Comparison of ENCODE assay signal across 9 cellular contexts in genomic region chr3:25532763-25533162, GRCh38.
DNase-seq lines count a peak whose midpoint lies in the region; ATAC-seq, FAIRE-seq and TF ChIP-seq lines count a peak whose summit lies in the region.
"Had no signal": no experiment of that assay in that cellular context is flagged by ENCODE, and none has a peak within 500 bp of the region (broad histone marks: within the 10 kb centered on the region; RNA-seq: fewer than 3 reads in every experiment).

No MANE protein-coding gene starts in this region.

- H3K4me1 Mint-ChIP-seq in astrocyte (ENCODE audit: low read depth, unreplicated experiment) (no peaks in the 10 kb centered on the region), osteocyte (ENCODE audit: unreplicated experiment) (peaks cover 3% of the 10 kb centered on the region)
- no peaks in the 10 kb centered on the region for H3K4me1 Mint-ChIP-seq in activated T-helper 1 cell treated with anti-CD3 and anti-CD28 coated beads, Interleukin-12 subunit alpha, Interleukin-12 subunit beta, Interleukin-2, Interleukin-4 antibody, amounts not matched to agents 30 ng/mL and 10 ng/mL and 1 ng/mL, durations not matched to agents 14 hours and 24 hours and 36 hours (ENCODE audit: low read depth)
- H3K4me1 Mint-ChIP-seq: activated naive CD4-positive, alpha-beta T cell treated with anti-CD3 and anti-CD28 coated beads, Interleukin-2, amount 50 U/mL, for 24 hours had no signal

- no peak overlapping the region for H3K9ac ChIP-seq in astrocyte (ENCODE audit: low read length)

- no peak overlapping the region for H3K4me2 ChIP-seq in astrocyte (ENCODE audit: low read length)

- H3K27ac ChIP-seq in astrocyte (ENCODE audit: low read depth, low read length): no peak overlapping the region

- no peak for FAIRE-seq in astrocyte (lab: Jason Lieb, UNC)

- H3K27me3 Mint-ChIP-seq in astrocyte (ENCODE audit: low read depth, unreplicated experiment) (peaks cover 2% of the 10 kb centered on the region), osteocyte (ENCODE audit: unreplicated experiment) (no peaks in the 10 kb centered on the region)
- peaks cover 4% of the 10 kb centered on the region for H3K27me3 Mint-ChIP-seq in activated T-helper 1 cell treated with anti-CD3 and anti-CD28 coated beads, Interleukin-12 subunit alpha, Interleukin-12 subunit beta, Interleukin-2, Interleukin-4 antibody, amounts not matched to agents 30 ng/mL and 10 ng/mL and 1 ng/mL, durations not matched to agents 14 hours and 24 hours and 36 hours (ENCODE audit: insufficient read depth)

- no peaks in the 10 kb centered on the region for H3K27me3 ChIP-seq in astrocyte (ENCODE audit: insufficient read depth, low read length)

- peaks cover 5% of the 10 kb centered on the region for H3K4me1 ChIP-seq in astrocyte (ENCODE audit: insufficient read depth, low read length)

- TF ChIP-seq CTCF in GM10266 (IDR thresholded peaks at IDR 0.05; ENCODE audit: control insufficient read depth, insufficient read depth, low read depth, missing control alignments) (peak; percentile 45), astrocyte (IDR thresholded peaks at IDR 0.05; ENCODE audit: insufficient read depth, low read depth, low read length) (peak; percentile 47), osteocyte (IDR thresholded peaks at IDR 0.05) (peak; percentile 60)

- H3K4me3 ChIP-seq in astrocyte (ENCODE audit: insufficient read depth, low read depth, low read length): no peak overlapping the region

- H3K36me3 Mint-ChIP-seq in astrocyte (ENCODE audit: low read depth, unreplicated experiment) (no peaks in the 10 kb centered on the region), osteocyte (ENCODE audit: unreplicated experiment) (peaks cover 4% of the 10 kb centered on the region)
- no peaks in the 10 kb centered on the region for H3K36me3 Mint-ChIP-seq in activated T-helper 1 cell treated with anti-CD3 and anti-CD28 coated beads, Interleukin-12 subunit alpha, Interleukin-12 subunit beta, Interleukin-2, Interleukin-4 antibody, amounts not matched to agents 30 ng/mL and 10 ng/mL and 1 ng/mL, durations not matched to agents 14 hours and 24 hours and 36 hours (ENCODE audit: low read depth)

- H3K9me3 ChIP-seq in astrocyte (ENCODE audit: insufficient read depth, low read depth, low read length): no peaks in the 10 kb centered on the region

- H3K27ac Mint-ChIP-seq in astrocyte (ENCODE audit: unreplicated experiment): no peak overlapping the region
- no peak overlapping the region for H3K27ac Mint-ChIP-seq in osteocyte (ENCODE audit: unreplicated experiment)
- no peak overlapping the region for H3K27ac Mint-ChIP-seq in activated T-helper 1 cell treated with anti-CD3 and anti-CD28 coated beads, Interleukin-12 subunit alpha, Interleukin-12 subunit beta, Interleukin-2, Interleukin-4 antibody, amounts not matched to agents 30 ng/mL and 10 ng/mL and 1 ng/mL, durations not matched to agents 14 hours and 24 hours and 36 hours
- H3K27ac Mint-ChIP-seq: activated naive CD4-positive, alpha-beta T cell treated with anti-CD3 and anti-CD28 coated beads, Interleukin-2, amount 50 U/mL, for 24 hours had no signal

- ATAC-seq in HG02610 (IDR thresholded peaks at IDR 0.05; ENCODE audit: unreplicated experiment): no peak
- ATAC-seq in GM21619 (IDR thresholded peaks at IDR 0.05; ENCODE audit: unreplicated experiment): no peak

- no peaks in the 10 kb centered on the region for H4K20me1 ChIP-seq in astrocyte (ENCODE audit: insufficient read depth, low read length)

- intact Hi-C loops in activated T-helper 1 cell treated with anti-CD3 and anti-CD28 coated beads, Interleukin-12 subunit alpha, Interleukin-12 subunit beta, Interleukin-2, Interleukin-4 antibody, amounts not matched to agents 30 ng/mL and 10 ng/mL and 1 ng/mL, durations not matched to agents 14 hours and 24 hours and 36 hours (cut with micrococcal nuclease): no loop called here

- H3K4me3 Mint-ChIP-seq in astrocyte (ENCODE audit: unreplicated experiment) (no peak overlapping the region), osteocyte (ENCODE audit: unreplicated experiment) (no peak overlapping the region)
- H3K4me3 Mint-ChIP-seq in activated T-helper 1 cell treated with anti-CD3 and anti-CD28 coated beads, Interleukin-12 subunit alpha, Interleukin-12 subunit beta, Interleukin-2, Interleukin-4 antibody, amounts not matched to agents 30 ng/mL and 10 ng/mL and 1 ng/mL, durations not matched to agents 14 hours and 24 hours and 36 hours: no peak overlapping the region
- H3K4me3 Mint-ChIP-seq: activated naive CD4-positive, alpha-beta T cell treated with anti-CD3 and anti-CD28 coated beads, Interleukin-2, amount 50 U/mL, for 24 hours had no signal

- no peak overlapping the region for H2AFZ ChIP-seq in astrocyte (ENCODE audit: low read depth, low read length)

- no peaks in the 10 kb centered on the region for H3K36me3 ChIP-seq in astrocyte (ENCODE audit: insufficient read depth, low read length)

- H3K9me3 Mint-ChIP-seq in astrocyte (ENCODE audit: unreplicated experiment) (peaks cover 7% of the 10 kb centered on the region), osteocyte (ENCODE audit: unreplicated experiment) (peaks cover 12% of the 10 kb centered on the region)
- peaks cover 4% of the 10 kb centered on the region for H3K9me3 Mint-ChIP-seq in activated T-helper 1 cell treated with anti-CD3 and anti-CD28 coated beads, Interleukin-12 subunit alpha, Interleukin-12 subunit beta, Interleukin-2, Interleukin-4 antibody, amounts not matched to agents 30 ng/mL and 10 ng/mL and 1 ng/mL, durations not matched to agents 14 hours and 24 hours and 36 hours

- H3K79me2 ChIP-seq in astrocyte (ENCODE audit: insufficient read depth, low read length): peaks cover 15% of the 10 kb centered on the region

- DNase-seq in GM10266 (ENCODE audit: extremely low spot score) (no peak), HT-29 (ENCODE audit: low spot score) (peak; percentile 35), astrocyte (ENCODE audit: low read depth) (no peak), osteocyte (ENCODE audit: extremely low spot score, unreplicated experiment) (no peak), hypothalamus (lab: John Stamatoyannopoulos, UW) (no peak)
- no peak for DNase-seq in activated T-helper 1 cell treated with anti-CD3 and anti-CD28 coated beads, Interleukin-12 subunit alpha, Interleukin-12 subunit beta, Interleukin-2, Interleukin-4 antibody, amounts not matched to agents 30 ng/mL and 10 ng/mL and 1 ng/mL, durations not matched to agents 14 hours and 24 hours and 36 hours (ENCODE audit: low spot score)
